Comparison of ENCODE assay signal across 27 cellular contexts in the genomic region with DNA sequence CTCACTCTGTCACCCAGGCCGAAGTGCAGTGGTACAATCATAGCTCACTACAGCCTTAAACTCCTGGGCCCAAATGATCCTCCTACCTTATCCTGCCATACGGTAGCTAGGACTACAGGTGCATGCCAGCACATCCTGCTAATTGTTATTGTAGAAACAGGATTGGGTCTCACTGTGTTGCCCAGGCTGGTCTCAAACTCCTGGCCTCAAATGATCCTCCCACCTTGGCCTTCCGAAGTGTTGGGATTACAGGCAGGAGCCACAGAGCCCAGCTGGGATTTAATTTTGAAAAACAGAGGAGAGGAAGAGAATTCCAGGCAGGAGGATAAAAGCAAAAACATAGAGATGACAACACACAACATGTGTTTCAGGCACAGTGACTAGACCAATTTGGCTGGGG.
"Had no signal": no experiment of that assay in that cellular context is flagged by ENCODE, and none has a peak within 500 bp of the region (broad histone marks: within the 10 kb centered on the region; RNA-seq: fewer than 3 reads in every experiment).

No MANE protein-coding gene starts in this region.

- H3K27me3 ChIP-seq: brain microvascular endothelial cell, cardiac muscle cell, Peyer's patch, SJCRH30 had no signal

- H3K9ac ChIP-seq: SK-N-SH had no signal

- DNase-seq: activated B cell treated with CpG ODN at 0.5 μM for 24 hours; activated CD4-positive, alpha-beta T cell treated with anti-CD3 and anti-CD28 coated beads for 1 hour; activated CD4-positive, alpha-beta T cell treated with anti-CD3 and anti-CD28 coated beads, Interleukin-2, amount 10 ng/mL, durations not matched to agents 24 days and 14 days; activated CD4-positive, alpha-beta T cell treated with anti-CD3 and anti-CD28 coated beads, Interleukin-2, amount 50 U/mL, for 48 hours; activated CD8-positive, alpha-beta memory T cell treated with anti-CD3 and anti-CD28 coated beads, Interleukin-2, amount 10 ng/mL, durations not matched to agents 7 days and 5 days; activated effector memory CD4-positive, alpha-beta T cell treated with anti-CD3 and anti-CD28 coated beads, Interleukin-2, amount 50 U/mL, for 16 hours; activated naive CD4-positive, alpha-beta T cell treated with anti-CD3 and anti-CD28 coated beads for 36 hours; activated naive CD8-positive, alpha-beta T cell treated with anti-CD3 and anti-CD28 coated beads for 36 hours; activated T-cell treated with anti-CD3 and anti-CD28 coated beads, Interleukin-2, amount 50 U/mL, for 24 hours; brain microvascular endothelial cell; cerebellar nuclear complex; KG1; NCI-H1092; NCI-H1417; NCI-H1694; NCI-H2029 treated with DMSO at 0.1 percent for 48 hours; NCI-H345; NCI-H510A; NCI-H69; Peyer's patch; Right ventricle myocardium superior; SJCRH30; SK-N-SH; SW 1271 had no signal

- H3K27me3 Mint-ChIP-seq: activated B cell treated with CpG ODN at 0.5 μM for 24 hours; activated CD4-positive, alpha-beta T cell treated with anti-CD3 and anti-CD28 coated beads, Interleukin-2, amount 10 ng/mL, durations not matched to agents 24 days and 14 days; activated CD8-positive, alpha-beta memory T cell treated with anti-CD3 and anti-CD28 coated beads, Interleukin-2, amount 10 ng/mL, durations not matched to agents 7 days and 5 days; activated naive CD8-positive, alpha-beta T cell treated with anti-CD3 and anti-CD28 coated beads for 36 hours; activated T-cell treated with anti-CD3 and anti-CD28 coated beads, Interleukin-2, amount 50 U/mL, for 24 hours had no signal

- H3K9me3 ChIP-seq: Peyer's patch, SJCRH30, SK-N-SH had no signal

- ATAC-seq: activated CD8-positive, alpha-beta memory T cell treated with anti-CD3 and anti-CD28 coated beads, Interleukin-2, amount 10 ng/mL, durations not matched to agents 7 days and 5 days had no signal

- H3K27ac Mint-ChIP-seq: activated B cell treated with CpG ODN at 0.5 μM for 24 hours; activated CD4-positive, alpha-beta T cell treated with anti-CD3 and anti-CD28 coated beads, Interleukin-2, amount 10 ng/mL, durations not matched to agents 24 days and 14 days; activated CD8-positive, alpha-beta memory T cell treated with anti-CD3 and anti-CD28 coated beads, Interleukin-2, amount 10 ng/mL, durations not matched to agents 7 days and 5 days; activated naive CD4-positive, alpha-beta T cell treated with anti-CD3 and anti-CD28 coated beads for 36 hours; activated naive CD8-positive, alpha-beta T cell treated with anti-CD3 and anti-CD28 coated beads for 36 hours; activated T-helper 1 cell treated with anti-CD3 and anti-CD28 coated beads, Interleukin-12 subunit alpha, Interleukin-12 subunit beta, Interleukin-2, Interleukin-4 antibody, amounts not matched to agents 30 ng/mL and 10 ng/mL and 1 ng/mL, durations not matched to agents 14 hours and 24 hours and 36 hours had no signal

- H3K4me2 ChIP-seq: SK-N-SH had no signal

- H3K4me3 ChIP-seq: cardiac muscle cell, Peyer's patch, SJCRH30 had no signal

- H3K27ac ChIP-seq: brain microvascular endothelial cell, cardiac muscle cell, Peyer's patch, RWPE1, SJCRH30 had no signal

- H3K4me1 ChIP-seq: Peyer's patch, SJCRH30 had no signal

- H3K4me3 Mint-ChIP-seq: activated B cell treated with CpG ODN at 0.5 μM for 24 hours; activated CD4-positive, alpha-beta T cell treated with anti-CD3 and anti-CD28 coated beads, Interleukin-2, amount 10 ng/mL, durations not matched to agents 24 days and 14 days; activated CD8-positive, alpha-beta memory T cell treated with anti-CD3 and anti-CD28 coated beads, Interleukin-2, amount 10 ng/mL, durations not matched to agents 7 days and 5 days; activated naive CD4-positive, alpha-beta T cell treated with anti-CD3 and anti-CD28 coated beads for 36 hours; activated naive CD8-positive, alpha-beta T cell treated with anti-CD3 and anti-CD28 coated beads for 36 hours; activated T-cell treated with anti-CD3 and anti-CD28 coated beads, Interleukin-2, amount 50 U/mL, for 24 hours; activated T-helper 1 cell treated with anti-CD3 and anti-CD28 coated beads, Interleukin-12 subunit alpha, Interleukin-12 subunit beta, Interleukin-2, Interleukin-4 antibody, amounts not matched to agents 30 ng/mL and 10 ng/mL and 1 ng/mL, durations not matched to agents 14 hours and 24 hours and 36 hours had no signal

- H3K36me3 ChIP-seq: brain microvascular endothelial cell, cardiac muscle cell, Peyer's patch, SJCRH30 had no signal

- H3K9me3 Mint-ChIP-seq: activated B cell treated with CpG ODN at 0.5 μM for 24 hours; activated CD4-positive, alpha-beta T cell treated with anti-CD3 and anti-CD28 coated beads, Interleukin-2, amount 10 ng/mL, durations not matched to agents 24 days and 14 days; activated naive CD4-positive, alpha-beta T cell treated with anti-CD3 and anti-CD28 coated beads for 36 hours; activated naive CD8-positive, alpha-beta T cell treated with anti-CD3 and anti-CD28 coated beads for 36 hours; activated T-cell treated with anti-CD3 and anti-CD28 coated beads, Interleukin-2, amount 50 U/mL, for 24 hours; activated T-helper 1 cell treated with anti-CD3 and anti-CD28 coated beads, Interleukin-12 subunit alpha, Interleukin-12 subunit beta, Interleukin-2, Interleukin-4 antibody, amounts not matched to agents 30 ng/mL and 10 ng/mL and 1 ng/mL, durations not matched to agents 14 hours and 24 hours and 36 hours had no signal
